ENCODE assay signal across 20 cellular contexts in genomic region chr10:94146313-94146712, GRCh38.
"Had no signal": no experiment of that assay in that cellular context is flagged by ENCODE, and none has a peak within 500 bp of the region (broad histone marks: within the 10 kb centered on the region; RNA-seq: fewer than 3 reads in every experiment).

No MANE protein-coding gene starts in this region.

- H3K36me3 ChIP-seq: SJSA1 had no signal

- H3K27me3 ChIP-seq: SJSA1 had no signal

- H3K27ac ChIP-seq: SJSA1, SK-N-MC had no signal

- H3K9me3 ChIP-seq: SJSA1 had no signal

- H3K4me3 ChIP-seq: SJSA1, SK-N-MC had no signal

- H3K4me1 ChIP-seq: SJSA1 had no signal

- DNase-seq: KBM-7, MV-4-11, NCI-H1048, NCI-H1105, NCI-H1417, NCI-H1436 treated with DMSO at 0.1 percent for 48 hours, NCI-H1694, NCI-H187 treated with DMSO at 0.1 percent for 48 hours, NCI-H2029 treated with DMSO at 0.1 percent for 48 hours, NCI-H2171, NCI-H226, NCI-H446, NCI-H510A, NCI-H524 treated with DMSO at 0.1 percent for 48 hours, NCI-H69, NCI-H774, RPMI8226, SHP77 treated with DMSO at 0.1 percent for 48 hours had no signal
